9 cellular contexts compared by ENCODE assay signal in genomic region chr1:50080904-50081586, GRCh38. TPM values are rescaled to one million over a fixed set of nuclear protein-coding genes. Genes with fewer than 3 reads are reported as not detected.
DNase-seq lines count a peak whose midpoint lies in the region; ATAC-seq, FAIRE-seq and TF ChIP-seq lines count a peak whose summit lies in the region.
"Had no signal": no experiment of that assay in that cellular context is flagged by ENCODE, and none has a peak within 500 bp of the region (broad histone marks: within the 10 kb centered on the region; RNA-seq: fewer than 3 reads in every experiment).

No MANE protein-coding gene starts in this region.

- FAIRE-seq in H54 (lab: Jason Lieb, UNC) = no peak

- no peak overlapping the region for H3K27ac ChIP-seq in A673 (ENCODE audit: low read depth, low read length, poor library complexity, severe bottlenecking)
- no peak overlapping the region for H3K27ac ChIP-seq in tibial nerve

- no peaks in the 10 kb centered on the region for H3K9me3 ChIP-seq in A673 (ENCODE audit: low read depth, low read length, poor library complexity, severe bottlenecking)
- no peaks in the 10 kb centered on the region for H3K9me3 ChIP-seq in tibial nerve

- POLR2A ChIA-PET in A673 (lab: Charles Lee; ENCODE audit: low non-redundant PET) = no interaction called here

- no peaks in the 10 kb centered on the region for H3K4me1 ChIP-seq in A673 (ENCODE audit: insufficient read depth, low read length, poor library complexity, severe bottlenecking)
- no peaks in the 10 kb centered on the region for H3K4me1 ChIP-seq in tibial nerve

- H3K4me3 ChIP-seq in A673 (ENCODE audit: low read depth, low read length, poor library complexity, severe bottlenecking) (no peak overlapping the region), tibial nerve (no peak overlapping the region)

- DNase-seq in A673 (ENCODE audit: low spot score) (peak; percentile 45), GM20000 (ENCODE audit: low spot score) (peak; percentile 9), NCI-H446 treated with DMSO at 0.1 percent for 48 hours (lab: John Stamatoyannopoulos, UW) (peak; percentile 33), T47D (ENCODE audit: low read depth in 1 of 2, low spot score in 1 of 2) (peak; percentile 1 to 54), tibial nerve (ENCODE audit: low spot score in 2 of 2) (no peak), H54 (ENCODE audit: insufficient read length, low spot score) (no peak)
- DNase-seq: effector memory CD4-positive, alpha-beta T cell had no signal

- BruUV-seq in A673 (replicated peaks; lab: Mats Ljungman, UMichigan) = no TSS peak

- H3K27me3 ChIP-seq in A673 (replicated peaks; ENCODE audit: insufficient read depth, low read depth, low read length, poor library complexity) (no peaks in the 10 kb centered on the region), tibial nerve (no peaks in the 10 kb centered on the region)

- in situ Hi-C loops in T47D (cut with HindIII; ENCODE audit: low pct_unique_long_range_greater_than_20kb, low sequenced_read_pairs) = no loop called here

- ATAC-seq in HG03135 (IDR thresholded peaks at IDR 0.05; ENCODE audit: unreplicated experiment) (no peak), HG03045 (IDR thresholded peaks at IDR 0.05; ENCODE audit: unreplicated experiment) (no peak)

- 73 to 75% methylated on average over 3 of the region's 3 CpGs for WGBS in tibial nerve, 2 donors

- CTCF ChIA-PET in A673 (lab: Charles Lee) = no interaction called here

- TF ChIP-seq CTCF in A673 (conservative IDR thresholded peaks at IDR 0.05; ENCODE audit: low read depth, low read length) (peak; percentile 65), GM20000 (IDR thresholded peaks at IDR 0.05; ENCODE audit: extremely low read depth, missing control alignments) (no peak), tibial nerve (IDR thresholded peaks at IDR 0.05) (peak in 1 of 5 experiments; percentile 9)

- no peaks in the 10 kb centered on the region for H3K36me3 ChIP-seq in A673 (ENCODE audit: insufficient read depth, low read length, poor library complexity, severe bottlenecking)
- no peaks in the 10 kb centered on the region for H3K36me3 ChIP-seq in tibial nerve

- TF ChIP-seq EP300 in tibial nerve (IDR thresholded peaks at IDR 0.05) = no peak

- intact Hi-C loops in A673 (cut with micrococcal nuclease; ENCODE audit: unreplicated experiment) = loop anchor here (10.0 kb wide), 2 partner anchors 254 to 1166 kb away; no protein-coding TSS in a partner anchor

- TF ChIP-seq POLR2A in tibial nerve (IDR thresholded peaks at IDR 0.05) (no peak), H54 (IDR thresholded peaks at IDR 0.05; ENCODE audit: low read depth, low read length) (no peak)

RNA-seq across cellular contexts. Expression of gene ELAVL4, which starts 27.7 kb away (rescaled TPM):
- total RNA-seq in A673 (2021) (not detected in 2 replicates), tibial nerve (not detected)

RNA-seq across cellular contexts. Expression of gene AGBL4, which starts 57.3 kb away (rescaled TPM):
- total RNA-seq in A673 (2021) (0.28 and 0.32 TPM in 2 replicates), tibial nerve (1 to 10 TPM in 2 of 4 donors, under 1 TPM in 1, not detected in 1; 0.44 to 1.5 (median 1.2) TPM)

Comparison
In these comparisons a context has a peak if more than half of its experiments do, and no peak if none do; other contexts are left out.
1. DNase-seq: peak in A673 (single experiment), GM20000 (single experiment), NCI-H446 treated with DMSO at 0.1 percent for 48 hours (single experiment) and T47D (2 of 2); none in tibial nerve (0 of 2) and H54 (single experiment).